24 cellular contexts compared by ENCODE assay signal in the genomic region with DNA sequence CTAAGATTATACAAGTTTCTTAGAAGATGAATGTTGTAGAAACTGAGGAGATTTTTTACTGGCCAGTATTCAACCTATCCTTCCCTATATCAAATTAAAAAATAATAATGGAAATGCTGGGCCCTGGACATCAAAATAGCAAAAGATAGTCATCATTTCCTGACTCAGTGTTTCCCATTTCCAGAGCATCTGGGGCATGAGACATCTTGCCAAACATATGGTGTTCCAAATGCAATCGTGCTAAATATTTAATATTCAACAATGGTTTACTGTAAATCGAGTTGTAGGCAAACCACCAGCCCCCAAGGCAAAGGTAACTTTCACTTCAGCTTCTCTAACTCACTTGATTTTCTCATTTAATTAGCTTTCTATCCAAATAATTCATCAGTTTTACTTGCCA.
DNase-seq lines count a peak whose midpoint lies in the region; TF ChIP-seq lines count a peak whose summit lies in the region.
"Had no signal": no experiment of that assay in that cellular context is flagged by ENCODE, and none has a peak within 500 bp of the region (broad histone marks: within the 10 kb centered on the region; RNA-seq: fewer than 3 reads in every experiment).

No MANE protein-coding gene starts in this region.

- H3K9me3 Mint-ChIP-seq in HFFc6 (peaks cover 7% of the 10 kb centered on the region), brain (peaks cover 4 to 19% (median 13%) of the 10 kb centered on the region in 5 experiments)

- TF ChIP-seq CTCF in HFFc6 (IDR thresholded peaks at IDR 0.05) (no peak), brain (conservative IDR thresholded peaks at IDR 0.05) (no peak)

- peaks cover 37% of the 10 kb centered on the region for H3K36me3 Mint-ChIP-seq in HFFc6 (ENCODE audit: low read depth)
- H3K36me3 Mint-ChIP-seq in brain, result peaks cover 16% of the 10 kb centered on the region

- H3K27me3 Mint-ChIP-seq in HFFc6 (ENCODE audit: insufficient read depth), result no peaks in the 10 kb centered on the region; the same call in none of the 2 replicates
- H3K27me3 Mint-ChIP-seq in brain, result peaks cover 4% of the 10 kb centered on the region
- H3K27me3 Mint-ChIP-seq: activated naive CD4-positive, alpha-beta T cell treated with anti-CD3 and anti-CD28 coated beads, Interleukin-2, amount 50 U/mL, for 24 hours; naive thymus-derived CD4-positive, alpha-beta T cell had no signal

- H3K4me1 Mint-ChIP-seq in HFFc6 (ENCODE audit: low read depth) (peaks cover 22% of the 10 kb centered on the region), brain (peaks cover 26% of the 10 kb centered on the region)
- H3K4me1 Mint-ChIP-seq: activated naive CD4-positive, alpha-beta T cell treated with anti-CD3 and anti-CD28 coated beads, Interleukin-2, amount 50 U/mL, for 24 hours had no signal

- DNase-seq in Ammon's horn (ENCODE audit: low spot score), result peak; percentile 11
- DNase-seq in HFFc6, result no peak
- peak; percentile 1 for DNase-seq in iris pigment epithelial cell (ENCODE audit: low read depth)
- DNase-seq in stimulated activated CD4-positive, alpha-beta T cell treated with anti-CD3 and anti-CD28 coated beads, Interleukin-2, amount 100 ng/mL, for 24 hours, result no peak
- DNase-seq in nucleus accumbens (lab: John Stamatoyannopoulos, UW), result no peak
- DNase-seq in T-helper 2 cell, result no peak
- DNase-seq in T-helper 1 cell, result no peak
- DNase-seq: activated CD4-positive, alpha-beta T cell treated with anti-CD3 and anti-CD28 coated beads, Interleukin-2, amount 50 U/mL, for 4 hours; COR-L47; cortex of kidney; DMS79 treated with DMSO at 0.1 percent for 48 hours; IMR-90; left ventricle myocardium inferior; naive thymus-derived CD4-positive, alpha-beta T cell; NCI-H1048; NCI-H1930; NCI-H2227 treated with DMSO at 0.1 percent for 48 hours; NCI-H69; sigmoid colon; stimulated activated naive CD8-positive, alpha-beta T cell treated with anti-CD3 and anti-CD28 coated beads, Interleukin-15, Interleukin-2, amounts not matched to agents 100 U/mL and 50 U/mL, for 24 hours; uterus had no signal

- 0 out of 2 replicates have a peak overlapping the region, but pooled peaks have one; percentile 0 for H3K27ac Mint-ChIP-seq in HFFc6
- peak overlapping the region in 3 of 5 experiments; percentile 42 to 81 (median 47) for H3K27ac Mint-ChIP-seq in brain
- H3K27ac Mint-ChIP-seq: activated naive CD4-positive, alpha-beta T cell treated with anti-CD3 and anti-CD28 coated beads, Interleukin-2, amount 50 U/mL, for 24 hours; activated T-helper 2 cell treated with anti-CD3 and anti-CD28 coated beads, Interferon-gamma antibody, Interleukin-2, Interleukin-4, amounts not matched to agents 10 μg/mL and 5 μg/mL and 100 μg/mL, durations not matched to agents 14 hours and 24 hours and 36 hours; naive thymus-derived CD4-positive, alpha-beta T cell had no signal

- no peak overlapping the region for H3K4me3 Mint-ChIP-seq in HFFc6
- H3K4me3 Mint-ChIP-seq in brain, result no peak overlapping the region
- H3K4me3 Mint-ChIP-seq: activated naive CD4-positive, alpha-beta T cell treated with anti-CD3 and anti-CD28 coated beads, Interleukin-2, amount 50 U/mL, for 24 hours; naive thymus-derived CD4-positive, alpha-beta T cell had no signal

Comparison
In these comparisons a context has a peak if more than half of its experiments do, and no peak if none do; other contexts are left out.
1. DNase-seq: peak in Ammon's horn (single experiment) and iris pigment epithelial cell (single experiment); none in HFFc6 (single experiment), stimulated activated CD4-positive, alpha-beta T cell treated with anti-CD3 and anti-CD28 coated beads, Interleukin-2, amount 100 ng/mL, for 24 hours (0 of 2), nucleus accumbens (0 of 56), T-helper 2 cell (0 of 5) and T-helper 1 cell (0 of 5).